Comparison of ENCODE assay signal across 20 cellular contexts in genomic region chr2:55063226-55063625, GRCh38. TPM values are rescaled to one million over a fixed set of nuclear protein-coding genes. Genes with fewer than 3 reads are reported as not detected.
A peak's percentile ranks its signal among the peaks of the same experiment; 100 is the strongest.
DNase-seq lines count a peak whose midpoint lies in the region; ATAC-seq, FAIRE-seq and TF ChIP-seq lines count a peak whose summit lies in the region.
"Had no signal": no experiment of that assay in that cellular context is flagged by ENCODE, and none has a peak within 500 bp of the region (broad histone marks: within the 10 kb centered on the region; RNA-seq: fewer than 3 reads in every experiment).

No MANE protein-coding gene starts in this region.

- H3K9me3 ChIP-seq in HepG2 (ENCODE audit: low read length): no peaks in the 10 kb centered on the region
- H3K9me3 ChIP-seq in right lobe of liver: no peaks in the 10 kb centered on the region
- H3K9me3 ChIP-seq: BLaER1, transverse colon had no signal

- POLR2A ChIA-PET in HepG2 (lab: Yijun Ruan, JAX): no interaction called here

- H3K9ac ChIP-seq in HepG2 (ENCODE audit: insufficient read depth, low read depth, low read length): no peak overlapping the region
- H3K9ac ChIP-seq: BLaER1 had no signal

- intact Hi-C loops in HepG2 (cut with micrococcal nuclease; ENCODE audit: unreplicated experiment) (loop anchor here (2.0 kb wide), 1 partner anchor 106 kb away; no protein-coding TSS in a partner anchor), right lobe of liver (cut with DNase I) (no loop called here)
- intact Hi-C loops in dendritic cell treated with granulocyte-macrophage colony-stimulating factor and Interleukin-4, amounts not matched to agents 40 ng/mL and 50 ng/mL, for 4 days (cut with micrococcal nuclease): loop anchor here (5.0 kb wide), 1 partner anchor 104 kb away; no protein-coding TSS in a partner anchor

- no peak for TF ChIP-seq RAD21 in HepG2 (CRISPR knock-in tag; IDR thresholded peaks at IDR 0.05)

- no peak overlapping the region for H3K4me2 ChIP-seq in HepG2 (ENCODE audit: low read depth, low read length)
- H3K4me2 ChIP-seq: BLaER1 had no signal

- ATAC-seq in HepG2 (no peak; the same call in 1 of the 3 replicates), right lobe of liver (no peak), GM21737 (IDR thresholded peaks at IDR 0.05; ENCODE audit: unreplicated experiment) (no peak)

- no TSS peak for BruUV-seq in HepG2 (replicated peaks; lab: Mats Ljungman, UMichigan)

- 77% methylated on average over 6 of the region's 6 CpGs for WGBS in HepG2 (ENCODE audit: low lambda C conversion rate)
- 93% methylated on average over 6 of the region's 6 CpGs for WGBS in right lobe of liver (ENCODE audit: insufficient coverage, low coverage, low lambda C conversion rate, missing lambda C conversion rate)

- H3K27me3 ChIP-seq in HepG2 (ENCODE audit: control insufficient read depth in 1 of 2, insufficient read depth in 2 of 2, low read length in 2 of 2): no peaks in the 10 kb centered on the region
- no peaks in the 10 kb centered on the region for H3K27me3 ChIP-seq in right lobe of liver
- H3K27me3 ChIP-seq: BLaER1, transverse colon had no signal

- no peaks in the 10 kb centered on the region for H3K79me2 ChIP-seq in HepG2 (ENCODE audit: insufficient read depth, low read length)

- FAIRE-seq in HepG2 (lab: Jason Lieb, UNC) (no peak), frontal cortex (lab: Jason Lieb, UNC) (no peak)

- DNase-seq in HepG2 (ENCODE audit: low spot score) (no peak), right lobe of liver (no peak), NCI-H82 (lab: John Stamatoyannopoulos, UW) (peak; percentile 86), NCI-H748 (lab: John Stamatoyannopoulos, UW; ENCODE audit: unreplicated experiment) (no peak), frontal cortex (ENCODE audit: low spot score in 2 of 2) (no peak)
- no peak for DNase-seq in activated CD4-positive, alpha-beta T cell treated with anti-CD3 and anti-CD28 coated beads, Interleukin-2, amount 50 U/mL, for 4 hours
- DNase-seq: activated naive CD4-positive, alpha-beta T cell treated with anti-CD3 and anti-CD28 coated beads, Interleukin-2, amount 50 U/mL, for 16 hours; aorta; Calu3; foreskin melanocyte; mammary epithelial cell; NCI-H1105 treated with DMSO at 0.1 percent for 48 hours; NCI-H2107; NCI-H526 treated with DMSO at 0.1 percent for 48 hours; OCI-M1; Right ventricle myocardium superior had no signal

- H3K9me3 Mint-ChIP-seq in dendritic cell treated with granulocyte-macrophage colony-stimulating factor and Interleukin-4, amounts not matched to agents 40 ng/mL and 50 ng/mL, for 4 days: no peaks in the 10 kb centered on the region

- no peaks in the 10 kb centered on the region for H4K20me1 ChIP-seq in HepG2 (ENCODE audit: insufficient read depth, low read length)
- H4K20me1 ChIP-seq: BLaER1 had no signal

- H3K4me1 Mint-ChIP-seq in dendritic cell treated with granulocyte-macrophage colony-stimulating factor and Interleukin-4, amounts not matched to agents 40 ng/mL and 50 ng/mL, for 4 days (ENCODE audit: low read depth): peaks cover 25% of the 10 kb centered on the region

- no peaks in the 10 kb centered on the region for H3K27me3 Mint-ChIP-seq in dendritic cell treated with granulocyte-macrophage colony-stimulating factor and Interleukin-4, amounts not matched to agents 40 ng/mL and 50 ng/mL, for 4 days

- H3K4me3 ChIP-seq in HepG2 (replicated peaks in 1 of 3; ENCODE audit: insufficient read depth in 1 of 3, low read depth in 2 of 3, low read length in 3 of 3): no peak overlapping the region
- H3K4me3 ChIP-seq in right lobe of liver: no peak overlapping the region
- H3K4me3 ChIP-seq: BLaER1, transverse colon had no signal

- H3K27ac Mint-ChIP-seq in dendritic cell treated with granulocyte-macrophage colony-stimulating factor and Interleukin-4, amounts not matched to agents 40 ng/mL and 50 ng/mL, for 4 days: peak overlapping the region; percentile 20

- no peak overlapping the region for H3K27ac ChIP-seq in HepG2 (ENCODE audit: extremely low read length, insufficient read depth, low read length)
- H3K27ac ChIP-seq in right lobe of liver: no peak overlapping the region
- H3K27ac ChIP-seq: BLaER1, transverse colon had no signal

- H3K36me3 ChIP-seq in HepG2 (replicated peaks in 1 of 2; ENCODE audit: control insufficient read depth in 1 of 2, insufficient read depth in 2 of 2, low read length in 2 of 2) (no peaks in the 10 kb centered on the region), right lobe of liver (no peaks in the 10 kb centered on the region)
- H3K36me3 ChIP-seq: BLaER1, transverse colon had no signal

- H3K4me1 ChIP-seq in HepG2 (ENCODE audit: insufficient read depth, low read length): peaks cover 11% of the 10 kb centered on the region; the same call in 1 of the 2 replicates
- no peaks in the 10 kb centered on the region for H3K4me1 ChIP-seq in right lobe of liver
- H3K4me1 ChIP-seq: BLaER1, transverse colon had no signal

- TF ChIP-seq CTCF in HepG2 (CRISPR knock-in tag; IDR thresholded peaks at IDR 0.05): no peak
- no peak for TF ChIP-seq CTCF in right lobe of liver (IDR thresholded peaks at IDR 0.05)

- TF ChIP-seq EP300 in HepG2 (IDR thresholded peaks at IDR 0.05; ENCODE audit: low read depth in 2 of 2, low read length in 2 of 2) (no peak), HepG2 (CRISPR knock-in tag; IDR thresholded peaks at IDR 0.05; ENCODE audit: borderline replicate concordance) (no peak)

- H3K4me3 Mint-ChIP-seq in dendritic cell treated with granulocyte-macrophage colony-stimulating factor and Interleukin-4, amounts not matched to agents 40 ng/mL and 50 ng/mL, for 4 days: no peak overlapping the region

- CTCF ChIA-PET in HepG2 (lab: Yijun Ruan, JAX; ENCODE audit: low intra/inter-chr PET ratio, low total read pairs): no interaction called here

- no peaks in the 10 kb centered on the region for H3K36me3 Mint-ChIP-seq in dendritic cell treated with granulocyte-macrophage colony-stimulating factor and Interleukin-4, amounts not matched to agents 40 ng/mL and 50 ng/mL, for 4 days (ENCODE audit: low read depth)

- TF ChIP-seq POLR2A in HepG2 (IDR thresholded peaks at IDR 0.05; ENCODE audit: insufficient read depth in 1 of 2, low read depth in 2 of 2, low read length in 2 of 2) (no peak), right lobe of liver (IDR thresholded peaks at IDR 0.05) (no peak)

- H2AFZ ChIP-seq in HepG2 (ENCODE audit: low read length): no peak overlapping the region

- in situ Hi-C loops in HepG2 (cut with HindIII; ENCODE audit: extremely low pct_ligation_motif_present, low pct_unique_long_range_greater_than_20kb): no loop called here

TF ChIP-seq in HepG2, 621 proteins besides CTCF, POLR2A, EP300 and RAD21:
- TF ChIP-seq ZSCAN5A (CRISPR knock-in tag; IDR thresholded peaks at IDR 0.05; ENCODE audit: borderline replicate concordance): 0 out of 2 replicates have a peak, but pooled peaks have one; percentile 27
- no peak for TF ChIP-seq HMG20A (CRISPR knock-in tag; IDR thresholded peaks at IDR 0.05; ENCODE audit: borderline replicate concordance)
TF ChIP-seq in HepG2: peak in this region for 1.

RNA-seq across cellular contexts. Expression of gene RTN4, which starts 13.0 kb away (rescaled TPM):
- total RNA-seq in HepG2 (2016; rRNA removed; fragmentation: Illumina TruSeq; extraction: Trizol) (67.4 and 98.4 TPM in 2 replicates), right lobe of liver (100 to 1,000 TPM; 126 to 195 (median 177) TPM), frontal cortex (726 TPM)
- 113 and 115 TPM in 2 replicates for total RNA-seq in HepG2 (2016; cell fraction: cytosol; rRNA removed; fragmentation: Illumina TruSeq; extraction: Trizol; ENCODE audit: low read depth)
- 65.4 and 98.8 TPM in 2 replicates for total RNA-seq in HepG2 (2016; cell fraction: insoluble cytoplasmic fraction; rRNA removed; fragmentation: Illumina TruSeq; extraction: Trizol)
- 63.8 and 71.5 TPM in 2 replicates for total RNA-seq in HepG2 (2016; cell fraction: membrane; rRNA removed; fragmentation: Illumina TruSeq; extraction: Trizol)
- total RNA-seq in HepG2 (2016; cell fraction: nucleus; rRNA removed; fragmentation: Illumina TruSeq; extraction: Trizol): 135 and 150 TPM in 2 replicates
- polyA plus RNA-seq in HepG2 (2011; rRNA removed): 100 and 133 TPM in 2 replicates
- polyA plus RNA-seq in HepG2 (2011; cell fraction: cytosol; rRNA removed): 56.6 and 89.3 TPM in 2 replicates
- polyA plus RNA-seq in HepG2 (2011; cell fraction: nucleus; rRNA removed): 46.6 and 69.0 TPM in 2 replicates
- polyA plus RNA-seq in HepG2 (2012): 176 and 196 TPM in 2 replicates
- polyA plus RNA-seq in HepG2 (2016; cell fraction: cytosol; fragmentation: Illumina TruSeq; extraction: Trizol; ENCODE audit: low read depth): 25.4 and 26.1 TPM in 2 replicates
- 104 and 116 TPM in 2 replicates for polyA plus RNA-seq in HepG2 (2016; cell fraction: insoluble cytoplasmic fraction; fragmentation: Illumina TruSeq; extraction: Trizol; ENCODE audit: low read depth)
- polyA plus RNA-seq in HepG2 (2016; cell fraction: membrane; fragmentation: Illumina TruSeq; extraction: Trizol; ENCODE audit: low read depth): 56.9 and 65.1 TPM in 2 replicates
- polyA plus RNA-seq in HepG2 (2016; cell fraction: nucleus; fragmentation: Illumina TruSeq; extraction: Trizol; ENCODE audit: insufficient read depth, low read depth): 271 and 279 TPM in 2 replicates
- polyA minus RNA-seq in HepG2 (2011; rRNA and poly(A)+ RNA removed; ENCODE audit: low replicate concordance): 71.7 and 98.5 TPM in 2 replicates
- polyA minus RNA-seq in HepG2 (2011; cell fraction: cytosol; rRNA and poly(A)+ RNA removed): 85.3 and 110 TPM in 2 replicates
- polyA minus RNA-seq in HepG2 (2011; cell fraction: nucleus; rRNA and poly(A)+ RNA removed): 103 and 105 TPM in 2 replicates

Comparison
In these comparisons a context has a peak if more than half of its experiments do, and no peak if none do; other contexts are left out.
1. intact Hi-C loops: an anchor here in HepG2 (2.0 kb wide) and dendritic cell treated with granulocyte-macrophage colony-stimulating factor and Interleukin-4, amounts not matched to agents 40 ng/mL and 50 ng/mL, for 4 days (5.0 kb wide); none called in right lobe of liver.